8 cellular contexts compared by ENCODE assay signal in the genomic region with DNA sequence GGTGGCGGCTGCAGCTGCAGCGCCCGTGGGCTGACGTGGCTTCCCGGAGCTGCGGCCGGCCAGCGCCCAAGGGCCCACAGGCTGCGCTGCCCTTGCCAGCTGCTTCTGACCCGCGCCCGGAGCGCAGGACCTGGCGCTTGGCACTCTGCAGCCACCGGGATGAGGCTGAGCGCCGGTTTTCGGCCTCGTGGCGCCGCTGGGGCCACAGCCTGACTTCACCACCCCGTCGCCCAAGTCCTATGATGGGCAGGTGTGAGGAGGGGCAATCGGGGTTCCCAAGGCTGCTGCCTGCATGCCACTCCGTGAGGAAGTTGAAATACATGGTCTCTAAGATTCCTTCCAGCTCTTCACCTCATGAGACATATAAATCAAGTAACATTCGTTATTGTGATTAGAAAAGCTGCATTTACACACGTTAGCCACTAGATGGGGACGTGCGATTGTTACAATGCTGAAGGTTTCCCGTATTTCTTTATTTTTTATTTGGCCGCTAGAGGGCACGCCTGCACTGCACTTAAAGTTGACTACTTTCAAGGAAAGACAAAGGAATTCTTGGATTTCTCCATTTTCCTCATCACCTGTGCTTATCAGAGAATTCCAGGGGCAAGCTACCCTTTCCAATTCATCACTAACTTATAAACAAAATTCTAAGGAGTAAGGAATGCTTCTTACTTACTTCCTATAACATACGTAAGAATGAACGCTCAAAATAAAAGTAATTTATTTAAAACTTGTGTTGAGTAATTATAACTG. TPM values are rescaled to one million over a fixed set of nuclear protein-coding genes. Genes with fewer than 3 reads are reported as not detected.
A peak's percentile ranks its signal among the peaks of the same experiment; 100 is the strongest.
DNase-seq lines count a peak whose midpoint lies in the region; ATAC-seq and TF ChIP-seq lines count a peak whose summit lies in the region.
"Not testable (repeated sequence)": the region's sequence is repeated elsewhere in the genome, so short reads cannot be mapped to it uniquely, and the experiment has no call there.

No MANE protein-coding gene starts in this region.

- H3K9me2 ChIP-seq in SK-N-SH: not testable (repeated sequence)

- TF ChIP-seq CTCF in BJ (IDR thresholded peaks at IDR 0.05; ENCODE audit: insufficient read depth, low read depth, low read length) (peak; percentile 67), SK-N-SH (IDR thresholded peaks at IDR 0.05) (peak; percentile 92), fibroblast of pulmonary artery (IDR thresholded peaks at IDR 0.05; ENCODE audit: low read length, missing control alignments) (peak; percentile 57), mesothelial cell of epicardium (IDR thresholded peaks at IDR 0.05; ENCODE audit: unreplicated experiment) (peak; percentile 98)

- H3K4me3 ChIP-seq in BJ (ENCODE audit: low read depth, low read length) (peak overlapping the region; percentile 55), SK-N-SH (ENCODE audit: low read depth in 2 of 2, low read length in 1 of 2) (peak overlapping the region; percentile 60 to 67), fibroblast of pulmonary artery (replicated peaks; ENCODE audit: low read depth, low read length) (peak overlapping the region; percentile 54)

- H4K20me1 ChIP-seq in SK-N-SH (ENCODE audit: insufficient read depth): not testable (repeated sequence)

- peaks cover 25% of the 10 kb centered on the region for H3K27me3 Mint-ChIP-seq in activated naive CD8-positive, alpha-beta T cell treated with anti-CD3 and anti-CD28 coated beads for 36 hours
- peaks cover 33% of the 10 kb centered on the region for H3K27me3 Mint-ChIP-seq in mesothelial cell of epicardium (ENCODE audit: low read depth)

- POLR2A ChIA-PET in BJ (lab: Charles Lee): not testable (repeated sequence)
- POLR2A ChIA-PET in SK-N-SH (lab: Yijun Ruan, JAX): interaction anchor here (1.2 to 1.3 kb wide), 2 partner anchors 125 to 273 kb away, joined by 3 to 4 read pairs; partner anchors contain the start of genes CIAO1 and TMEM127

- not testable (repeated sequence) for H3F3A ChIP-seq in SK-N-SH (replicated peaks; ENCODE audit: insufficient read depth)

- peak overlapping the region; percentile 87 for H3K27ac Mint-ChIP-seq in activated naive CD8-positive, alpha-beta T cell treated with anti-CD3 and anti-CD28 coated beads for 36 hours
- H3K27ac Mint-ChIP-seq in mesothelial cell of epicardium: peak overlapping the region; percentile 90

- WGBS in SK-N-SH (ENCODE audit: low lambda C conversion rate): 11% methylated on average over 19 of the region's 34 CpGs

- H3K36me3 ChIP-seq in BJ (ENCODE audit: control insufficient read depth, insufficient read depth, low read length); SK-N-SH (replicated peaks in 1 of 2; ENCODE audit: control insufficient read depth in 1 of 2, insufficient read depth in 2 of 2, low read length in 1 of 2): not testable (repeated sequence)

- peak overlapping the region; percentile 82 for H3K9ac ChIP-seq in SK-N-SH

- peak overlapping the region; percentile 96 for H2AFZ ChIP-seq in SK-N-SH (ENCODE audit: low read depth)

- H3K36me3 Mint-ChIP-seq in activated naive CD8-positive, alpha-beta T cell treated with anti-CD3 and anti-CD28 coated beads for 36 hours; mesothelial cell of epicardium: not testable (repeated sequence)

- peak overlapping the region; percentile 60 to 75 for H3K27ac ChIP-seq in SK-N-SH (ENCODE audit: low read depth in 2 of 2, low read length in 1 of 2)

- DNase-seq in BJ (ENCODE audit: low read depth): not testable (repeated sequence)
- peak; percentile 33 for DNase-seq in SK-N-SH
- DNase-seq in activated naive CD8-positive, alpha-beta T cell treated with anti-CD3 and anti-CD28 coated beads for 36 hours: peak; percentile 38
- DNase-seq in fibroblast of pulmonary artery (ENCODE audit: low read depth): peak; percentile 57
- peak in 1 of 2 experiments; percentile 62 for DNase-seq in mesothelial cell of epicardium (ENCODE audit: low spot score in 2 of 2, unreplicated experiment in 2 of 2)
- peak; percentile 64 for DNase-seq in stimulated activated CD4-positive, alpha-beta T cell treated with anti-CD3 and anti-CD28 coated beads, Interleukin-4, amount 100 ng/mL, for 24 hours

- peak overlapping the region; percentile 99 for H3K4me2 ChIP-seq in SK-N-SH

- not testable (repeated sequence) for TF ChIP-seq EP300 in SK-N-SH (IDR thresholded peaks at IDR 0.05; ENCODE audit: borderline replicate concordance in 1 of 2, low read depth in 1 of 2, low read length in 1 of 2)

- CTCF ChIA-PET in BJ (lab: Yijun Ruan, JAX) (interaction anchor here (0.8 to 4.5 kb wide), 23 partner anchors 8 to 865 kb away, joined by 3 to 31 read pairs (median 4); partner anchors contain the start of genes ADRA2B and ANKRD39), SK-N-SH (lab: Yijun Ruan, JAX) (interaction anchor here (0.7 to 3.2 kb wide), 33 partner anchors 8 to 608 kb away, joined by 3 to 30 read pairs (median 5); partner anchors contain the start of genes ADRA2B, ASTL and NEURL3)

- peak; percentile 73 for TF ChIP-seq RAD21 in SK-N-SH (IDR thresholded peaks at IDR 0.05; ENCODE audit: low read length)

- not testable (repeated sequence) for H3K9me3 ChIP-seq in SK-N-SH

- peak; percentile 39 for ATAC-seq in GM19328 (IDR thresholded peaks at IDR 0.05; ENCODE audit: unreplicated experiment)
- peak; percentile 61 for ATAC-seq in HG03196 (IDR thresholded peaks at IDR 0.05; ENCODE audit: unreplicated experiment)

- H3K9me3 Mint-ChIP-seq in activated naive CD8-positive, alpha-beta T cell treated with anti-CD3 and anti-CD28 coated beads for 36 hours; mesothelial cell of epicardium: not testable (repeated sequence)

- peak overlapping the region; percentile 80 for H3K4me3 Mint-ChIP-seq in activated naive CD8-positive, alpha-beta T cell treated with anti-CD3 and anti-CD28 coated beads for 36 hours
- H3K4me3 Mint-ChIP-seq in mesothelial cell of epicardium: peak overlapping the region; percentile 80

- H3K79me2 ChIP-seq in SK-N-SH (ENCODE audit: insufficient read depth): peaks cover 14% of the 10 kb centered on the region

- H3K27me3 ChIP-seq in BJ (ENCODE audit: control insufficient read depth, insufficient read depth, low read length); SK-N-SH (ENCODE audit: insufficient read depth): not testable (repeated sequence)

- H3K4me1 ChIP-seq in SK-N-SH (ENCODE audit: control insufficient read depth in 1 of 2, insufficient read depth in 2 of 2, low read depth in 1 of 2, low read length in 1 of 2): not testable (repeated sequence)

- H3K4me1 Mint-ChIP-seq in activated naive CD8-positive, alpha-beta T cell treated with anti-CD3 and anti-CD28 coated beads for 36 hours; mesothelial cell of epicardium: not testable (repeated sequence)

TF ChIP-seq in SK-N-SH, 30 proteins besides CTCF, POLR2A, EP300 and RAD21:
- TF ChIP-seq PBX3 (IDR thresholded peaks at IDR 0.05) (0 out of 2 replicates have a peak, but pooled peaks have one; percentile 5), SMC3 (IDR thresholded peaks at IDR 0.05; ENCODE audit: low read depth, low read length) (peak; percentile 48), CHD2 (IDR thresholded peaks at IDR 0.05; ENCODE audit: low read length, partially characterized antibody) (peak; percentile 37)

RNA-seq across cellular contexts. Expression of gene ANKRD36C, which starts 1.1 kb away (rescaled TPM):
- polyA plus RNA-seq in BJ (2011; rRNA removed) (2.5 and 4.5 TPM in 2 replicates), SK-N-SH (2012; rRNA removed) (1.8 and 2.9 TPM in 2 replicates)
- polyA minus RNA-seq in BJ (2011; rRNA and poly(A)+ RNA removed): 43.6 and 44.4 TPM in 2 replicates
- 1.2 and 1.6 TPM in 2 replicates for polyA plus RNA-seq in SK-N-SH (2012; cell fraction: cytosol; rRNA removed)
- 4.5 and 7.3 TPM in 2 replicates for polyA plus RNA-seq in SK-N-SH (2012; cell fraction: nucleus; rRNA removed)
- total RNA-seq in activated naive CD8-positive, alpha-beta T cell treated with anti-CD3 and anti-CD28 coated beads for 36 hours: 10 to 100 TPM; 25.4 to 27.1 TPM
- 61.0 to 69.4 TPM (median 62.5 TPM) in 3 replicates for total RNA-seq in mesothelial cell of epicardium

RNA-seq across cellular contexts. Expression of gene GPAT2, which starts 42.0 kb away (rescaled TPM):
- polyA plus RNA-seq in BJ (2011; rRNA removed) (4.9 and 9.5 TPM in 2 replicates), SK-N-SH (2012; rRNA removed) (not detected in 2 replicates)
- polyA minus RNA-seq in BJ (2011; rRNA and poly(A)+ RNA removed): 5.6 and 5.7 TPM in 2 replicates
- polyA plus RNA-seq in SK-N-SH (2012; cell fraction: cytosol; rRNA removed): not detected in 2 replicates
- 0.02 and 0.09 TPM in 2 replicates for polyA plus RNA-seq in SK-N-SH (2012; cell fraction: nucleus; rRNA removed)
- total RNA-seq in activated naive CD8-positive, alpha-beta T cell treated with anti-CD3 and anti-CD28 coated beads for 36 hours: 10 to 100 TPM; 36.3 to 41.8 TPM
- total RNA-seq in mesothelial cell of epicardium: not detected in 3 replicates

Comparison
In these comparisons a context has a peak if more than half of its experiments do, and no peak if none do; other contexts are left out.
1. RNA of gene GPAT2, which starts 42.0 kb away (total RNA-seq): 36.3 to 41.8 TPM in activated naive CD8-positive, alpha-beta T cell treated with anti-CD3 and anti-CD28 coated beads for 36 hours; not detected in mesothelial cell of epicardium; every median in the first group is over 10 times any median in the second.
2. Peak in every context shown above with its lines, with median percentiles within 50 percentile points of each other: H3K4me3 ChIP-seq and CTCF ChIP-seq.